ENCODE assay signal across 8 cellular contexts in genomic region chr1:155206891-155207577, GRCh38. TPM values are rescaled to one million over a fixed set of nuclear protein-coding genes. Genes with fewer than 3 reads are reported as not detected.
DNase-seq lines count a peak whose midpoint lies in the region; ATAC-seq and TF ChIP-seq lines count a peak whose summit lies in the region.

No MANE protein-coding gene starts in this region.

- H3K4me3 ChIP-seq in Panc1 (ENCODE audit: low read depth in 2 of 2, low read length in 2 of 2): peak overlapping the region; percentile 94 to 99

- peaks cover 22 to 33% (median 30%) of the 10 kb centered on the region in 4 donors for H3K4me1 Mint-ChIP-seq in naive thymus-derived CD8-positive, alpha-beta T cell
- peaks cover 37% of the 10 kb centered on the region for H3K4me1 Mint-ChIP-seq in stimulated activated memory B cell treated with anti-CD40 and anti-IgM and Interleukin-4, amounts not matched to agents 10 μg/mL and 1 μg/mL and 100 μg/mL, for 72 hours

- H3K36me3 Mint-ChIP-seq in naive thymus-derived CD8-positive, alpha-beta T cell: peaks cover 0 to 6% (median 0%) of the 10 kb centered on the region in 3 donors
- peaks cover 8% of the 10 kb centered on the region for H3K36me3 Mint-ChIP-seq in stimulated activated memory B cell treated with anti-CD40 and anti-IgM and Interleukin-4, amounts not matched to agents 10 μg/mL and 1 μg/mL and 100 μg/mL, for 72 hours

- H3K27me3 ChIP-seq in Panc1 (ENCODE audit: control insufficient read depth, insufficient read depth, low read length): no peaks in the 10 kb centered on the region

- H3K27ac Mint-ChIP-seq in naive thymus-derived CD8-positive, alpha-beta T cell: peak overlapping the region; percentile 78 to 99 (median 98)
- H3K27ac Mint-ChIP-seq in stimulated activated memory B cell treated with anti-CD40 and anti-IgM and Interleukin-4, amounts not matched to agents 10 μg/mL and 1 μg/mL and 100 μg/mL, for 72 hours: peak overlapping the region; percentile 90

- H3K4me1 ChIP-seq in Panc1 (ENCODE audit: control insufficient read depth, insufficient read depth, low read length): peaks cover 19% of the 10 kb centered on the region

- H3K36me3 ChIP-seq in Panc1 (ENCODE audit: control insufficient read depth, insufficient read depth, low read length): peaks cover 6% of the 10 kb centered on the region; the same call in 1 of the 2 replicates

- DNase-seq in DMS53 (lab: John Stamatoyannopoulos, UW) (peak; percentile 93), LHCN-M2 (ENCODE audit: low read depth) (peak; percentile 80), Panc1 (ENCODE audit: low read depth, low spot score) (peak; percentile 78), fibroblast of gingiva (ENCODE audit: low read depth) (peak; percentile 62)
- DNase-seq in activated T-cell treated with anti-CD3 and anti-CD28 coated beads, Interleukin-2, amount 50 U/mL, for 48 hours: peak; percentile 95 to 98
- peak; percentile 81 to 95 (median 88) for DNase-seq in naive thymus-derived CD8-positive, alpha-beta T cell

- H3K9me3 Mint-ChIP-seq in naive thymus-derived CD8-positive, alpha-beta T cell: no peaks in the 10 kb centered on the region
- no peaks in the 10 kb centered on the region for H3K9me3 Mint-ChIP-seq in stimulated activated memory B cell treated with anti-CD40 and anti-IgM and Interleukin-4, amounts not matched to agents 10 μg/mL and 1 μg/mL and 100 μg/mL, for 72 hours

- BruUV-seq in Panc1 (replicated peaks; lab: Mats Ljungman, UMichigan): TSS peak; percentile 77

- in situ Hi-C loops in Panc1 (cut with HindIII; ENCODE audit: low pct_unique_long_range_greater_than_20kb, low sequenced_read_pairs): no loop called here

- TF ChIP-seq CTCF in Panc1 (IDR thresholded peaks at IDR 0.05): peak; percentile 94

- CTCF ChIA-PET in Panc1 (lab: Charles Lee): interaction anchor here (0.5 to 1.2 kb wide), 6 partner anchors 18 to 121 kb away, joined by 3 to 9 read pairs (median 4); no protein-coding TSS in a partner anchor

- POLR2A ChIA-PET in Panc1 (lab: Charles Lee): interaction anchor here (2.2 kb wide), 1 partner anchor 13 kb away, joined by 11 read pairs; no protein-coding TSS in a partner anchor
- POLR2A ChIA-PET in naive thymus-derived CD8-positive, alpha-beta T cell (lab: Charles Lee): interaction anchor here (0.6 to 4.3 kb wide), 11 partner anchors 11 to 853 kb away, joined by 3 to 65 read pairs (median 6); partner anchors contain the start of genes KRTCAP2 and TRIM46

- intact Hi-C loops in Panc1 (cut with micrococcal nuclease; ENCODE audit: unreplicated experiment): loop anchor here (1.0 kb wide), 1 partner anchor 19 kb away; no protein-coding TSS in a partner anchor

- H3K9me3 ChIP-seq in Panc1 (ENCODE audit: control insufficient read depth, insufficient read depth, low read depth, low read length): no peaks in the 10 kb centered on the region

- peak; percentile 67 for ATAC-seq in Panc1
- peak; percentile 41 to 46 for ATAC-seq in naive thymus-derived CD8-positive, alpha-beta T cell
- ATAC-seq in stimulated activated memory B cell treated with anti-CD40 and anti-IgM and Interleukin-4, amounts not matched to agents 10 μg/mL and 1 μg/mL and 100 μg/mL, for 72 hours: peak; percentile 68
- no peak for ATAC-seq in GM19023 (IDR thresholded peaks at IDR 0.05; ENCODE audit: unreplicated experiment)

- no peaks in the 10 kb centered on the region for H3K27me3 Mint-ChIP-seq in naive thymus-derived CD8-positive, alpha-beta T cell
- H3K27me3 Mint-ChIP-seq in stimulated activated memory B cell treated with anti-CD40 and anti-IgM and Interleukin-4, amounts not matched to agents 10 μg/mL and 1 μg/mL and 100 μg/mL, for 72 hours: no peaks in the 10 kb centered on the region

- H3K27ac ChIP-seq in Panc1 (ENCODE audit: low read length): peak overlapping the region; percentile 67

- peak overlapping the region; percentile 42 to 93 (median 68) for H3K4me3 Mint-ChIP-seq in naive thymus-derived CD8-positive, alpha-beta T cell
- peak overlapping the region; percentile 10 for H3K4me3 Mint-ChIP-seq in stimulated activated memory B cell treated with anti-CD40 and anti-IgM and Interleukin-4, amounts not matched to agents 10 μg/mL and 1 μg/mL and 100 μg/mL, for 72 hours

RNA-seq across cellular contexts. Expression of gene THBS3, which starts 0.7 kb away (rescaled TPM):
- 17.4 and 26.4 TPM in 2 replicates for total RNA-seq in LHCN-M2 (2014; rRNA removed)
- polyA plus RNA-seq in LHCN-M2 (2012): 14.6 TPM
- 35.9 TPM for total RNA-seq in Panc1 (2021; ENCODE audit: unreplicated experiment)
- 40.8 TPM for polyA plus RNA-seq in Panc1 (2012; ENCODE audit: insufficient read length)
- 10 to 100 TPM; 36.8 to 37.9 TPM for total RNA-seq in naive thymus-derived CD8-positive, alpha-beta T cell
- 1 to 10 TPM; 1.2 to 3.8 (median 3.0) TPM for polyA plus RNA-seq in naive thymus-derived CD8-positive, alpha-beta T cell

RNA-seq across cellular contexts. Expression of gene MTX1, which starts 1.5 kb away (rescaled TPM):
- total RNA-seq in LHCN-M2 (2014; rRNA removed): 47.6 and 49.1 TPM in 2 replicates
- 66.7 TPM for polyA plus RNA-seq in LHCN-M2 (2012)
- total RNA-seq in Panc1 (2021; ENCODE audit: unreplicated experiment): 53.6 TPM
- 87.4 TPM for polyA plus RNA-seq in Panc1 (2012; ENCODE audit: insufficient read length)
- 10 to 100 TPM; 26.9 to 27.1 TPM for total RNA-seq in naive thymus-derived CD8-positive, alpha-beta T cell
- 10 to 100 TPM; 45.8 to 50.7 (median 48.5) TPM for polyA plus RNA-seq in naive thymus-derived CD8-positive, alpha-beta T cell

RNA-seq across cellular contexts. Expression of gene TRIM46, which starts 33.4 kb away (rescaled TPM):
- 3.1 and 3.3 TPM in 2 replicates for total RNA-seq in LHCN-M2 (2014; rRNA removed)
- 2.5 TPM for polyA plus RNA-seq in LHCN-M2 (2012)
- 3.8 TPM for total RNA-seq in Panc1 (2021; ENCODE audit: unreplicated experiment)
- 8.0 TPM for polyA plus RNA-seq in Panc1 (2012; ENCODE audit: insufficient read length)
- 1 to 10 TPM; 4.0 to 4.1 TPM for total RNA-seq in naive thymus-derived CD8-positive, alpha-beta T cell
- polyA plus RNA-seq in naive thymus-derived CD8-positive, alpha-beta T cell: under 1 TPM; 0.40 to 0.92 (median 0.60) TPM

RNA-seq across cellular contexts. Expression of gene KRTCAP2, which starts 33.9 kb away (rescaled TPM):
- total RNA-seq in LHCN-M2 (2014; rRNA removed) (95.3 and 96.7 TPM in 2 replicates), Panc1 (2021; ENCODE audit: unreplicated experiment) (155 TPM)
- 306 TPM for polyA plus RNA-seq in LHCN-M2 (2012)
- polyA plus RNA-seq in Panc1 (2012; ENCODE audit: insufficient read length): 207 TPM
- total RNA-seq in naive thymus-derived CD8-positive, alpha-beta T cell: 100 to 1,000 TPM; 148 to 152 TPM
- polyA plus RNA-seq in naive thymus-derived CD8-positive, alpha-beta T cell: 100 to 1,000 TPM; 453 to 495 (median 490) TPM

RNA-seq across cellular contexts. Expression of gene ENTREP3, which starts 48.2 kb away (rescaled TPM):
- total RNA-seq in LHCN-M2 (2014; rRNA removed) (7.8 and 15.6 TPM in 2 replicates), Panc1 (2021; ENCODE audit: unreplicated experiment) (94.7 TPM)
- 29.3 TPM for polyA plus RNA-seq in LHCN-M2 (2012)
- 122 TPM for polyA plus RNA-seq in Panc1 (2012; ENCODE audit: insufficient read length)
- total RNA-seq in naive thymus-derived CD8-positive, alpha-beta T cell: 10 to 100 TPM; 10.7 to 13.5 TPM
- 1 to 10 TPM; 1.8 to 2.5 (median 2.3) TPM for polyA plus RNA-seq in naive thymus-derived CD8-positive, alpha-beta T cell
